ENCODE assay signal across 1 cellular context in genomic region chr14:90815817-90816662, GRCh38.
TF ChIP-seq lines count a peak whose summit lies in the region.

Gene TTC7B, minus strand, starts transcription at chr14:90816430. Its CDS starts 135 bp downstream, at chr14:90816295.

TF ChIP-seq in GM23338, 12 proteins besides CTCF, POLR2A, EP300 and RAD21 (continued from another document):
- no peak for TF ChIP-seq ZNF331 (CRISPR knock-in tag; IDR thresholded peaks at IDR 0.05; ENCODE audit: low read depth)
- TF ChIP-seq REST (IDR thresholded peaks at IDR 0.05; ENCODE audit: unreplicated experiment), result no peak
- no peak for TF ChIP-seq ETS1 (IDR thresholded peaks at IDR 0.05)
- TF ChIP-seq ZNF114 (CRISPR knock-in tag; IDR thresholded peaks at IDR 0.05), result no peak
- TF ChIP-seq STAT1 (IDR thresholded peaks at IDR 0.05; ENCODE audit: unreplicated experiment), result no peak
